22 cellular contexts compared by ENCODE assay signal in the genomic region with DNA sequence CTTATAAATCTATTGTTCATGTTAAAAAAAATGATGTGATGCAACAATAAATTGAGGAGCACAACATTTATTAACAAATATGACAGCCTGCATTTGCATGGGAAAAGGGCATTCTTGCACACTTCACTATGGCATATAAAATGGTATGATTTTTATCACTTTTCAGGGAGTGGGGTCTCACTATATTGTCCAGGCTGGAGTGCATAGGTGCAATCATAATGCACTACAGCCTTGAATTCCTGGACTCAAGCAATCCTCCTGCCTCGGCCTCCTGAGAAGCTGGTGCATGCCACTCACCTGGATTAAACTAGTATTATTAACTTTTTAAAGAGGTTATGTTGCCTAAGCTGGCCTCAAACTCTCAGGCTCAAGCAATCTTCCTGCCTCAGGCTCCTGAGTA. TPM values are rescaled to one million over a fixed set of nuclear protein-coding genes. Genes with fewer than 3 reads are reported as not detected.
DNase-seq lines count a peak whose midpoint lies in the region; ATAC-seq, FAIRE-seq and TF ChIP-seq lines count a peak whose summit lies in the region.
"Had no signal": no experiment of that assay in that cellular context is flagged by ENCODE, and none has a peak within 500 bp of the region (broad histone marks: within the 10 kb centered on the region; RNA-seq: fewer than 3 reads in every experiment).

No MANE protein-coding gene starts in this region.

- H3K4me3 Mint-ChIP-seq in activated CD8-positive, alpha-beta memory T cell treated with anti-CD3 and anti-CD28 coated beads, Interleukin-2, amount 10 ng/mL, durations not matched to agents 7 days and 5 days = no peak overlapping the region
- H3K4me3 Mint-ChIP-seq: B cell; CD4-positive, alpha-beta T cell; CD8-positive, alpha-beta T cell had no signal

- no peak for TF ChIP-seq EP300 in K562 (IDR thresholded peaks at IDR 0.05; ENCODE audit: low read length)

- in situ Hi-C loops in K562 (cut with MboI) = no loop called here

- intact Hi-C loops in K562 (cut with micrococcal nuclease) = no loop called here

- CTCF ChIA-PET in activated CD8-positive, alpha-beta memory T cell treated with anti-CD3 and anti-CD28 coated beads, Interleukin-2, amount 10 ng/mL, durations not matched to agents 7 days and 5 days (lab: Charles Lee) = interaction anchor here (1.1 kb wide), 1 partner anchor 12 kb away, joined by 3 read pairs; a partner anchor contains a TSS
- CTCF ChIA-PET in HEK293 (lab: Yijun Ruan, JAX) (interaction anchor here (0.6 to 0.7 kb wide), 2 partner anchors 164 to 282 kb away, joined by 3 to 4 read pairs; no protein-coding TSS in a partner anchor), K562 (lab: Yijun Ruan, JAX; ENCODE audit: low intra/inter-chr PET ratio) (no interaction called here)

- H3K4me3 ChIP-seq in HEK293 (ENCODE audit: low read depth, low read length) = no peak overlapping the region
- no peak overlapping the region for H3K4me3 ChIP-seq in K562
- H3K4me3 ChIP-seq: A549; BLaER1 treated with 17β-estradiol and CSF1 and Interleukin-3, amounts not matched to agents 10 nM and 100 nM; GM12878 had no signal

- H3K27me3 ChIP-seq in K562 (ENCODE audit: control insufficient read depth in 2 of 2, insufficient read depth in 2 of 2, low read length in 2 of 2) = no peaks in the 10 kb centered on the region
- H3K27me3 ChIP-seq: BLaER1 treated with 17β-estradiol and CSF1 and Interleukin-3, amounts not matched to agents 10 nM and 100 nM had no signal

- H3K9me3 ChIP-seq in HEK293 (ENCODE audit: control insufficient read depth, insufficient read depth, low read depth, low read length) (no peaks in the 10 kb centered on the region), K562 (replicated peaks; ENCODE audit: control insufficient read depth, insufficient read depth, low read depth, low read length) (no peaks in the 10 kb centered on the region)
- H3K9me3 ChIP-seq: A549; BLaER1 treated with 17β-estradiol and CSF1 and Interleukin-3, amounts not matched to agents 10 nM and 100 nM; Caco-2 had no signal

- FAIRE-seq in K562 (lab: Jason Lieb, UNC) = no peak
- FAIRE-seq: A549, D721Med, G401.6, GM12878, GM12892, GM18507 had no signal

- DNase-seq in activated CD8-positive, alpha-beta memory T cell treated with anti-CD3 and anti-CD28 coated beads, Interleukin-2, amount 10 ng/mL, durations not matched to agents 7 days and 5 days = peak; percentile 9
- DNase-seq in activated CD8-positive, alpha-beta memory T cell treated with anti-CD3 and anti-CD28 coated beads for 24 hours = no peak
- DNase-seq in K562 (ENCODE audit: extremely low read depth in 1 of 4, low spot score in 3 of 4) (no peak), GM03348 (ENCODE audit: low spot score) (no peak)
- DNase-seq: AML-193; Caco-2; Calu3; CD4-positive, alpha-beta T cell; CD8-positive, alpha-beta T cell; DMS79 treated with DMSO at 0.1 percent for 48 hours; GF-D8 had no signal

- peaks cover 6% of the 10 kb centered on the region for H3K4me1 Mint-ChIP-seq in activated CD8-positive, alpha-beta memory T cell treated with anti-CD3 and anti-CD28 coated beads, Interleukin-2, amount 10 ng/mL, durations not matched to agents 7 days and 5 days
- H3K4me1 Mint-ChIP-seq: B cell had no signal

- H3K4me1 ChIP-seq in HEK293 (ENCODE audit: control insufficient read depth, insufficient read depth, low read length) = no peaks in the 10 kb centered on the region
- peaks cover 3 to 6% of the 10 kb centered on the region in 2 experiments; a peak in 3 of 5 replicates for H3K4me1 ChIP-seq in K562 (replicated peaks in 1 of 2; ENCODE audit: control insufficient read depth in 2 of 2, insufficient read depth in 2 of 2, low read length in 2 of 2)
- H3K4me1 ChIP-seq: A549, Caco-2 had no signal

- no peak overlapping the region for H2AFZ ChIP-seq in K562 (ENCODE audit: low read depth, low read length)

- no peak overlapping the region for H3K4me2 ChIP-seq in K562 (ENCODE audit: insufficient read depth, low read length)
- H3K4me2 ChIP-seq: A549; BLaER1 treated with 17β-estradiol and CSF1 and Interleukin-3, amounts not matched to agents 10 nM and 100 nM had no signal

- no peak for TF ChIP-seq POLR2A in K562 (conservative IDR thresholded peaks at IDR 0.05)

- no peaks in the 10 kb centered on the region for H3K27me3 Mint-ChIP-seq in activated CD8-positive, alpha-beta memory T cell treated with anti-CD3 and anti-CD28 coated beads, Interleukin-2, amount 10 ng/mL, durations not matched to agents 7 days and 5 days
- H3K27me3 Mint-ChIP-seq: B cell; CD4-positive, alpha-beta T cell had no signal

- TF ChIP-seq CTCF in HEK293 (tag by site-specific recombination; IDR thresholded peaks at IDR 0.05) = no peak
- no peak for TF ChIP-seq CTCF in K562 (IDR thresholded peaks at IDR 0.05 in 2 of 3, conservative IDR thresholded peaks at IDR 0.05 in 1 of 3; ENCODE audit: insufficient read depth in 2 of 3, low read depth in 1 of 3, low read length in 3 of 3)

- H3K79me2 ChIP-seq in K562 (ENCODE audit: control insufficient read depth, insufficient read depth, low read length) = peaks cover 6% of the 10 kb centered on the region; the same call in 1 of the 3 replicates

- H3K36me3 ChIP-seq in HEK293 (ENCODE audit: control insufficient read depth in 2 of 2, insufficient read depth in 1 of 2, low read length in 2 of 2) (peaks cover 95 to 96% of the 10 kb centered on the region in 2 experiments), K562 (ENCODE audit: control insufficient read depth, insufficient read depth, low read length) (peaks cover 92% of the 10 kb centered on the region)

- WGBS in K562 (ENCODE audit: insufficient coverage, low coverage, missing lambda C conversion rate) = 95% methylated on average over 1 of the region's 1 CpG

- no peak overlapping the region for H3K27ac ChIP-seq in HEK293 (ENCODE audit: extremely low read depth, low read depth, low read length)
- H3K27ac ChIP-seq in K562 (ENCODE audit: extremely low read depth, low read depth, low read length) = no peak overlapping the region
- H3K27ac ChIP-seq: 22Rv1; A549; BLaER1 treated with 17β-estradiol and CSF1 and Interleukin-3, amounts not matched to agents 10 nM and 100 nM; C4-2B had no signal

- no peak for TF ChIP-seq RAD21 in K562 (CRISPR knock-in tag; conservative IDR thresholded peaks at IDR 0.05 in 1 of 2, IDR thresholded peaks at IDR 0.05 in 1 of 2)

- H4K20me1 ChIP-seq in K562 (replicated peaks; ENCODE audit: control insufficient read depth, insufficient read depth, low read length) = no peaks in the 10 kb centered on the region

- H3K27ac Mint-ChIP-seq in activated CD8-positive, alpha-beta memory T cell treated with anti-CD3 and anti-CD28 coated beads, Interleukin-2, amount 10 ng/mL, durations not matched to agents 7 days and 5 days = no peak overlapping the region
- H3K27ac Mint-ChIP-seq: B cell; CD4-positive, alpha-beta T cell; CD8-positive, alpha-beta T cell had no signal

- H3K9me1 ChIP-seq in K562 (ENCODE audit: control insufficient read depth, insufficient read depth, low read length) = no peaks in the 10 kb centered on the region

- POLR2A ChIA-PET in HEK293 (lab: Yijun Ruan, JAX) = interaction anchor here (1.6 to 2.1 kb wide), 2 partner anchors 12 to 17 kb away, joined by 5 to 6 read pairs; a partner anchor contains a TSS
- POLR2A ChIA-PET in K562 (lab: Yijun Ruan, JAX) = interaction anchor here (0.6 to 1.2 kb wide), 3 partner anchors 13 to 122 kb away, joined by 3 read pairs; no protein-coding TSS in a partner anchor

- no peak for ATAC-seq in activated CD8-positive, alpha-beta memory T cell treated with anti-CD3 and anti-CD28 coated beads, Interleukin-2, amount 10 ng/mL, durations not matched to agents 7 days and 5 days
- no peak for ATAC-seq in K562
- ATAC-seq: A549; CD8-positive, alpha-beta T cell; GM12878 had no signal

- BruUV-seq in K562 (replicated peaks; lab: Mats Ljungman, UMichigan) = no TSS peak

- H3K36me3 Mint-ChIP-seq in activated CD8-positive, alpha-beta memory T cell treated with anti-CD3 and anti-CD28 coated beads, Interleukin-2, amount 10 ng/mL, durations not matched to agents 7 days and 5 days = peaks cover 28% of the 10 kb centered on the region

- H3K9ac ChIP-seq in K562 (ENCODE audit: insufficient read depth in 1 of 2, low read depth in 2 of 2, low read length in 2 of 2) = no peak overlapping the region
- H3K9ac ChIP-seq: BLaER1 treated with 17β-estradiol and CSF1 and Interleukin-3, amounts not matched to agents 10 nM and 100 nM had no signal

- H3K9me3 Mint-ChIP-seq in activated CD8-positive, alpha-beta memory T cell treated with anti-CD3 and anti-CD28 coated beads, Interleukin-2, amount 10 ng/mL, durations not matched to agents 7 days and 5 days (ENCODE audit: low read depth) = no peaks in the 10 kb centered on the region
- H3K9me3 Mint-ChIP-seq: CD4-positive, alpha-beta T cell; CD8-positive, alpha-beta T cell had no signal

RNA-seq across cellular contexts. Expression of a gene that starts 11.4 kb away (rescaled TPM):
- total RNA-seq in activated CD8-positive, alpha-beta memory T cell treated with anti-CD3 and anti-CD28 coated beads, Interleukin-2, amount 10 ng/mL, durations not matched to agents 7 days and 5 days = 10 to 100 TPM; 67.7 to 75.3 TPM
- 105 and 121 TPM in 2 replicates for total RNA-seq in K562 (2011; cell fraction: chromatin; rRNA removed; ENCODE audit: low replicate concordance)
- 31.3 and 32.5 TPM in 2 replicates for total RNA-seq in K562 (2011; cell fraction: nucleolus; rRNA removed)
- total RNA-seq in K562 (2011; cell fraction: nucleoplasm; rRNA removed) = 51.2 and 83.9 TPM in 2 replicates
- total RNA-seq in K562 (2014; rRNA removed) (44.7 and 50.5 TPM in 2 replicates), K562 (2014; rRNA removed; fragmentation: Illumina TruSeq; extraction: Trizol) (112 and 127 TPM in 2 replicates), K562 (2015; rRNA removed; fragmentation: Illumina TruSeq; extraction: Trizol) (78.1 and 83.6 TPM in 2 replicates), K562 (2021) (101 and 103 TPM in 2 replicates)
- polyA plus RNA-seq in K562 (2011; rRNA removed) (112 and 136 TPM in 2 replicates), K562 (2014; fragmentation: Illumina TruSeq; extraction: Trizol) (59.5 and 67.4 TPM in 2 replicates), K562 (2014; fragmentation: Nextera tagmentation; extraction: Ambion mirVana) (10 to 100 TPM; 28.9 to 39.7 TPM), K562 (2014; rRNA removed) (53.1 and 53.4 TPM in 2 replicates)
- 35.5 and 60.8 TPM in 2 replicates for polyA plus RNA-seq in K562 (2011; cell fraction: cytosol; rRNA removed)
- 52.5 and 59.6 TPM in 2 replicates for polyA plus RNA-seq in K562 (2011; cell fraction: nucleus; rRNA removed)
- polyA plus RNA-seq in K562 (2012) = 38.4 and 46.1 TPM in 2 replicates
- polyA minus RNA-seq in K562 (2011; rRNA and poly(A)+ RNA removed) = 293 and 318 TPM in 2 replicates
- 67.9 and 134 TPM in 2 replicates for polyA minus RNA-seq in K562 (2011; cell fraction: cytosol; rRNA and poly(A)+ RNA removed)
- 19.9 and 34.4 TPM in 2 replicates for polyA minus RNA-seq in K562 (2011; cell fraction: nucleus; rRNA and poly(A)+ RNA removed)

RNA-seq across cellular contexts. Expression of a gene that starts 14.6 kb away (rescaled TPM):
- 100 to 1,000 TPM in 1 of 2 experiments, 10 to 100 TPM in 1; 96.0 to 102 TPM for total RNA-seq in activated CD8-positive, alpha-beta memory T cell treated with anti-CD3 and anti-CD28 coated beads, Interleukin-2, amount 10 ng/mL, durations not matched to agents 7 days and 5 days
- 143 TPM in 2 replicates for total RNA-seq in K562 (2011; cell fraction: chromatin; rRNA removed; ENCODE audit: low replicate concordance)
- total RNA-seq in K562 (2011; cell fraction: nucleolus; rRNA removed) = 190 and 200 TPM in 2 replicates
- total RNA-seq in K562 (2011; cell fraction: nucleoplasm; rRNA removed) = 178 and 226 TPM in 2 replicates
- 302 and 327 TPM in 2 replicates for total RNA-seq in K562 (2014; rRNA removed)
- 235 and 246 TPM in 2 replicates for total RNA-seq in K562 (2014; rRNA removed; fragmentation: Illumina TruSeq; extraction: Trizol)
- total RNA-seq in K562 (2015; rRNA removed; fragmentation: Illumina TruSeq; extraction: Trizol) = 215 and 217 TPM in 2 replicates
- total RNA-seq in K562 (2021) = 231 and 238 TPM in 2 replicates
- polyA plus RNA-seq in K562 (2011; rRNA removed) = 307 and 425 TPM in 2 replicates
- polyA plus RNA-seq in K562 (2011; cell fraction: cytosol; rRNA removed) = 302 and 333 TPM in 2 replicates
- polyA plus RNA-seq in K562 (2011; cell fraction: nucleus; rRNA removed) = 61.1 and 83.0 TPM in 2 replicates
- polyA plus RNA-seq in K562 (2012) = 178 and 267 TPM in 2 replicates
- 303 and 361 TPM in 2 replicates for polyA plus RNA-seq in K562 (2014; fragmentation: Illumina TruSeq; extraction: Trizol)
- 100 to 1,000 TPM; 536 to 541 TPM for polyA plus RNA-seq in K562 (2014; fragmentation: Nextera tagmentation; extraction: Ambion mirVana)
- 411 and 464 TPM in 2 replicates for polyA plus RNA-seq in K562 (2014; rRNA removed)
- polyA minus RNA-seq in K562 (2011; rRNA and poly(A)+ RNA removed) = 317 and 349 TPM in 2 replicates
- 86.4 and 132 TPM in 2 replicates for polyA minus RNA-seq in K562 (2011; cell fraction: cytosol; rRNA and poly(A)+ RNA removed)
- 29.5 and 35.4 TPM in 2 replicates for polyA minus RNA-seq in K562 (2011; cell fraction: nucleus; rRNA and poly(A)+ RNA removed)

RNA-seq across cellular contexts. Expression of a gene that starts 17.0 kb away (rescaled TPM):
- total RNA-seq in activated CD8-positive, alpha-beta memory T cell treated with anti-CD3 and anti-CD28 coated beads, Interleukin-2, amount 10 ng/mL, durations not matched to agents 7 days and 5 days = 10 to 100 TPM; 28.5 to 33.1 TPM
- 46.5 and 118 TPM in 2 replicates for total RNA-seq in K562 (2011; cell fraction: chromatin; rRNA removed; ENCODE audit: low replicate concordance)
- total RNA-seq in K562 (2011; cell fraction: nucleolus; rRNA removed) = 23.9 and 24.3 TPM in 2 replicates
- 35.3 and 42.9 TPM in 2 replicates for total RNA-seq in K562 (2011; cell fraction: nucleoplasm; rRNA removed)
- total RNA-seq in K562 (2014; rRNA removed) (14.0 and 22.5 TPM in 2 replicates), K562 (2014; rRNA removed; fragmentation: Illumina TruSeq; extraction: Trizol) (28.4 and 32.1 TPM in 2 replicates), K562 (2015; rRNA removed; fragmentation: Illumina TruSeq; extraction: Trizol) (26.5 and 26.6 TPM in 2 replicates), K562 (2021) (33.2 and 36.3 TPM in 2 replicates)
- polyA plus RNA-seq in K562 (2011; rRNA removed) (18.4 and 24.0 TPM in 2 replicates), K562 (2014; fragmentation: Illumina TruSeq; extraction: Trizol) (28.7 and 29.1 TPM in 2 replicates), K562 (2014; fragmentation: Nextera tagmentation; extraction: Ambion mirVana) (1 to 10 TPM; 5.0 to 5.6 TPM), K562 (2014; rRNA removed) (11.9 and 13.2 TPM in 2 replicates)
- polyA plus RNA-seq in K562 (2011; cell fraction: cytosol; rRNA removed) = 14.4 and 17.0 TPM in 2 replicates
- polyA plus RNA-seq in K562 (2011; cell fraction: nucleus; rRNA removed) = 21.7 and 22.5 TPM in 2 replicates
- polyA plus RNA-seq in K562 (2012) = 15.0 and 16.6 TPM in 2 replicates
- 60.3 and 69.3 TPM in 2 replicates for polyA minus RNA-seq in K562 (2011; rRNA and poly(A)+ RNA removed)
- polyA minus RNA-seq in K562 (2011; cell fraction: cytosol; rRNA and poly(A)+ RNA removed) = 31.1 and 31.3 TPM in 2 replicates
- polyA minus RNA-seq in K562 (2011; cell fraction: nucleus; rRNA and poly(A)+ RNA removed) = 22.2 and 41.8 TPM in 2 replicates
